In genomic region chr21:29074007-29074376, GRCh38 we compare ENCODE assay signal across 6 cellular contexts. TPM values are rescaled to one million over a fixed set of nuclear protein-coding genes. Genes with fewer than 3 reads are reported as not detected.
DNase-seq lines count a peak whose midpoint lies in the region; ATAC-seq, FAIRE-seq and TF ChIP-seq lines count a peak whose summit lies in the region.

No MANE protein-coding gene starts in this region.

- no peak for DNase-seq in CD14-positive monocyte (ENCODE audit: low spot score)
- no peak for DNase-seq in naive B cell
- DNase-seq in urothelium cell line (ENCODE audit: low spot score), result no peak
- no peak for DNase-seq in ecto neural progenitor cell (ENCODE audit: low spot score)

- H3K36me3 Mint-ChIP-seq in CD14-positive monocyte, result peaks cover 8 to 19% of the 10 kb centered on the region in 2 donors
- peaks cover 0 to 5% of the 10 kb centered on the region in 2 donors for H3K36me3 Mint-ChIP-seq in naive B cell

- no peak for FAIRE-seq in urothelium cell line (lab: Jason Lieb, UNC)

- no peak for TF ChIP-seq CTCF in CD14-positive monocyte (IDR thresholded peaks at IDR 0.05)

- H3K27ac Mint-ChIP-seq in CD14-positive monocyte (peak overlapping the region; percentile 94 to 99 (median 98)), naive B cell (peak overlapping the region; percentile 96 to 99 (median 98))

- peaks cover 47% of the 10 kb centered on the region for H3K4me1 Mint-ChIP-seq in CD14-positive monocyte
- H3K4me1 Mint-ChIP-seq in naive B cell, result peaks cover 31 to 59% (median 46%) of the 10 kb centered on the region in 3 donors

- peaks cover 0 to 2% (median 0%) of the 10 kb centered on the region in 3 donors for H3K27me3 Mint-ChIP-seq in CD14-positive monocyte (ENCODE audit: low read depth in 3 of 3)
- no peaks in the 10 kb centered on the region for H3K27me3 Mint-ChIP-seq in naive B cell

- intact Hi-C loops in CD14-positive monocyte (cut with micrococcal nuclease), result loop anchor here in 1 of 2 donors (5.0 kb wide), 1 partner anchor 293 kb away; no protein-coding TSS in a partner anchor

- ATAC-seq in HG02642 (IDR thresholded peaks at IDR 0.05; ENCODE audit: poor library complexity, unreplicated experiment) (peak; percentile 24), naive B cell (ENCODE audit: low read depth in 2 of 2) (peak; percentile 22)

- H3K9me3 Mint-ChIP-seq in CD14-positive monocyte, result peaks cover 0 to 4% (median 0%) of the 10 kb centered on the region in 7 donors
- peaks cover 0 to 4% (median 0%) of the 10 kb centered on the region in 7 donors for H3K9me3 Mint-ChIP-seq in naive B cell

- H3K4me3 Mint-ChIP-seq in CD14-positive monocyte, result peak overlapping the region; percentile 99 to 100
- H3K4me3 Mint-ChIP-seq in naive B cell, result peak overlapping the region; percentile 97 to 100 (median 100)

- H3K27ac ChIP-seq in angular gyrus (ENCODE audit: low read depth, low read length), result peak overlapping the region; percentile 88

RNA-seq across cellular contexts. Expression of gene CCT8, which starts 0.5 kb away (rescaled TPM):
- polyA plus RNA-seq in CD14-positive monocyte (100 to 1,000 TPM; 169 to 173 TPM), naive B cell (ENCODE audit: low read depth in 6 of 6) (100 to 1,000 TPM; 111 to 151 (median 120) TPM)

RNA-seq across cellular contexts. Expression of gene USP16, which starts 49.5 kb away (rescaled TPM):
- polyA plus RNA-seq in CD14-positive monocyte, result 10 to 100 TPM; 11.6 to 23.6 TPM
- polyA plus RNA-seq in naive B cell (ENCODE audit: low read depth in 6 of 6), result 10 to 100 TPM; 18.2 to 31.9 (median 23.0) TPM

RNA-seq across cellular contexts. Expression of gene RWDD2B, which starts 54.8 kb away (rescaled TPM):
- polyA plus RNA-seq in CD14-positive monocyte, result 1 to 10 TPM; 4.7 to 5.2 TPM
- polyA plus RNA-seq in naive B cell (ENCODE audit: low read depth in 6 of 6), result 10 to 100 TPM in 4 of 6 donors, 1 to 10 TPM in 2; 4.7 to 14.9 (median 12.0) TPM

RNA-seq across cellular contexts. Expression of gene MAP3K7CL, which starts 56.5 kb away (rescaled TPM):
- 10 to 100 TPM; 14.6 to 15.8 TPM for polyA plus RNA-seq in CD14-positive monocyte
- 10 to 100 TPM in 5 of 6 donors, 1 to 10 TPM in 1; 7.8 to 38.2 (median 18.5) TPM for polyA plus RNA-seq in naive B cell (ENCODE audit: low read depth in 6 of 6)
